26 cellular contexts compared by ENCODE assay signal in genomic region chr3:153066983-153067382, GRCh38.
"Had no signal": no experiment of that assay in that cellular context is flagged by ENCODE, and none has a peak within 500 bp of the region (broad histone marks: within the 10 kb centered on the region; RNA-seq: fewer than 3 reads in every experiment).

No MANE protein-coding gene starts in this region.

- H3K36me3 Mint-ChIP-seq: activated naive CD8-positive, alpha-beta T cell had no signal

- ATAC-seq: activated CD4-positive, CD25-positive, alpha-beta regulatory T cell treated with anti-CD3 and anti-CD28 coated beads, Interleukin-2, amount 50 U/mL, for 24 hours; activated CD8-positive, alpha-beta T cell treated with anti-CD3 and anti-CD28 coated beads for 36 hours; activated T-cell treated with anti-CD3 and anti-CD28 coated beads, Interleukin-2, amount 50 U/mL, for 4 hours; activated T-helper 17 cell treated with anti-CD3 and anti-CD28 coated beads, Interleukin-2, amount 50 U/mL, for 72 hours; T-helper 17 cell had no signal

- H3K27me3 Mint-ChIP-seq: activated CD8-positive, alpha-beta T cell treated with anti-CD3 and anti-CD28 coated beads for 36 hours had no signal

- H3K9me3 Mint-ChIP-seq: activated B cell treated with CpG ODN at 0.5 μM for 24 hours; activated CD8-positive, alpha-beta T cell treated with anti-CD3 and anti-CD28 coated beads for 36 hours; activated T-cell treated with anti-CD3 and anti-CD28 coated beads, Interleukin-2, amount 50 U/mL, for 4 hours; activated T-helper 17 cell treated with anti-CD3 and anti-CD28 coated beads, Interleukin-2, amount 50 U/mL, for 72 hours; T-helper 2 cell treated with Interferon-gamma antibody and Interleukin-4, amounts not matched to agents 5 μg/mL and 100 μg/mL, for 36 hours had no signal

- H3K36me3 ChIP-seq: WERI-Rb-1 had no signal

- H3K27ac ChIP-seq: epithelial cell of prostate, WERI-Rb-1 had no signal

- H3K27ac Mint-ChIP-seq: activated B cell treated with CpG ODN at 0.5 μM for 24 hours; activated CD8-positive, alpha-beta T cell treated with anti-CD3 and anti-CD28 coated beads for 36 hours; activated naive CD8-positive, alpha-beta T cell; activated T-helper 17 cell treated with anti-CD3 and anti-CD28 coated beads, Interleukin-2, amount 50 U/mL, for 72 hours; T-helper 17 cell; T-helper 2 cell treated with Interferon-gamma antibody and Interleukin-4, amounts not matched to agents 5 μg/mL and 100 μg/mL, for 36 hours had no signal

- H3K4me1 Mint-ChIP-seq: activated B cell treated with CpG ODN at 0.5 μM for 24 hours; activated T-helper 17 cell treated with anti-CD3 and anti-CD28 coated beads, Interleukin-2, amount 50 U/mL, for 72 hours had no signal

- DNase-seq: activated B cell treated with CpG ODN at 0.5 μM for 24 hours; activated CD4-positive, alpha-beta T cell treated with anti-CD3 and anti-CD28 coated beads for 48 hours; activated CD4-positive, alpha-beta T cell treated with anti-CD3 and anti-CD28 coated beads, Interleukin-2, amount 50 U/mL, for 1 hour; activated CD4-positive, alpha-beta T cell treated with anti-CD3 and anti-CD28 coated beads, Interleukin-2, amount 50 U/mL, for 48 hours; activated CD8-positive, alpha-beta memory T cell treated with anti-CD3 and anti-CD28 coated beads for 24 hours; activated CD8-positive, alpha-beta T cell treated with anti-CD3 and anti-CD28 coated beads for 36 hours; activated effector memory CD4-positive, alpha-beta T cell treated with Interleukin-2 at 50 U/mL for 16 hours; activated gamma-delta T cell treated with Interleukin-2 at 50 U/mL for 16 hours; activated naive CD4-positive, alpha-beta T cell treated with anti-CD3 and anti-CD28 coated beads, Interleukin-2, amount 50 U/mL, for 16 hours; activated naive CD4-positive, alpha-beta T cell treated with Interleukin-2 at 50 U/mL for 16 hours; activated T-cell treated with anti-CD3 and anti-CD28 coated beads, Interleukin-2, amount 50 U/mL, for 4 hours; amniotic stem cell; anterior cingulate cortex; caudate nucleus; cortex of kidney; effector CD8-positive, alpha-beta T cell; foreskin fibroblast; T-helper 1 cell; T-helper 17 cell; T1000; WERI-Rb-1 had no signal

- H3K4me3 Mint-ChIP-seq: activated B cell treated with CpG ODN at 0.5 μM for 24 hours; activated CD8-positive, alpha-beta T cell treated with anti-CD3 and anti-CD28 coated beads for 36 hours; activated naive CD8-positive, alpha-beta T cell; activated T-cell treated with anti-CD3 and anti-CD28 coated beads, Interleukin-2, amount 50 U/mL, for 4 hours; activated T-helper 17 cell treated with anti-CD3 and anti-CD28 coated beads, Interleukin-2, amount 50 U/mL, for 72 hours; T-helper 17 cell; T-helper 2 cell treated with Interferon-gamma antibody and Interleukin-4, amounts not matched to agents 5 μg/mL and 100 μg/mL, for 36 hours had no signal
